Comparison of ENCODE assay signal across 10 cellular contexts in the genomic region with DNA sequence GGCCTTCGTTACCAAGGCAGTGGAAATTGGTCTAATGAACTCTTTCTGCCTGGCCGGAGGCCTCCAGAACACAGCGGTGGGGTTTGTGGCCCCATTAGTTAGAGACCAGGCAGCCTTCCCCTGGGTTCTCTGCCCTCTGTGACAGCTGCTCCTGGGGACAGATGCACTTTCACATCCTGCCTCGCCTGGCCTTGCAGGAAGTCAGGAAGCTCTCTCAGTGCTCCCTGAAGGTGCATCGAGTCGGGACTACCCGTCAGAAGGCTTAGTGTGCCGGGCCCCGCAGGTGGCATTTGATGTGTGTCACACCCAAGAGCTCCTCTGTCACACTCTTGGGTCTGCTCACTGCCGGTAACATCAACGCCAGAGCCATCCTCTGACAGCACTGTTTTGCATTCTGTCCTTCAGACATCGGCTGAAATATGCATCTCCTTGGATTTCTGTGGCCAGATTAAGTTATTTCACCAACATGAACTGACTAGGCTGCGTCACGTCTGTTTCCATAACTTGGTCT.
DNase-seq lines count a peak whose midpoint lies in the region; ATAC-seq and TF ChIP-seq lines count a peak whose summit lies in the region.
"Had no signal": no experiment of that assay in that cellular context is flagged by ENCODE, and none has a peak within 500 bp of the region (broad histone marks: within the 10 kb centered on the region; RNA-seq: fewer than 3 reads in every experiment).

No MANE protein-coding gene starts in this region.

- H3K9me3 Mint-ChIP-seq in CD4-positive, alpha-beta memory T cell: no peaks in the 10 kb centered on the region
- H3K9me3 Mint-ChIP-seq in activated naive CD8-positive, alpha-beta T cell (ENCODE audit: low read depth): no peaks in the 10 kb centered on the region

- H3K36me3 ChIP-seq in CD4-positive, alpha-beta memory T cell (ENCODE audit: insufficient read depth, low read length): no peaks in the 10 kb centered on the region
- H3K36me3 ChIP-seq in BE2C: no peaks in the 10 kb centered on the region
- H3K36me3 ChIP-seq: SJSA1 had no signal

- H3K4me1 ChIP-seq in CD4-positive, alpha-beta memory T cell (ENCODE audit: insufficient read depth, low read length): peaks cover 91% of the 10 kb centered on the region
- peaks cover 8% of the 10 kb centered on the region for H3K4me1 ChIP-seq in BE2C

- no peak for ATAC-seq in HG02973 (IDR thresholded peaks at IDR 0.05; ENCODE audit: unreplicated experiment)
- no peak for ATAC-seq in HG03439 (IDR thresholded peaks at IDR 0.05; ENCODE audit: unreplicated experiment)

- H3K27me3 Mint-ChIP-seq in CD4-positive, alpha-beta memory T cell: no peaks in the 10 kb centered on the region
- no peaks in the 10 kb centered on the region for H3K27me3 Mint-ChIP-seq in activated naive CD8-positive, alpha-beta T cell

- CTCF ChIA-PET in CD4-positive, alpha-beta memory T cell (lab: Charles Lee; ENCODE audit: partially characterized antibody): interaction anchor here (0.7 to 4.1 kb wide), 4 partner anchors 61 to 161 kb away, joined by 3 to 26 read pairs (median 4); no protein-coding TSS in a partner anchor

- no peak for TF ChIP-seq CTCF in BE2C (IDR thresholded peaks at IDR 0.05; ENCODE audit: low read depth, low read length)

- H3K4me3 ChIP-seq in CD4-positive, alpha-beta memory T cell (ENCODE audit: low read length in 2 of 2): peak overlapping the region; percentile 3 to 41
- no peak overlapping the region for H3K4me3 ChIP-seq in BE2C (ENCODE audit: low read depth, low read length)
- H3K4me3 ChIP-seq: SJSA1 had no signal

- peak overlapping the region; percentile 90 to 100 (median 99) for H3K27ac Mint-ChIP-seq in CD4-positive, alpha-beta memory T cell
- peak overlapping the region; percentile 99 for H3K27ac Mint-ChIP-seq in activated naive CD8-positive, alpha-beta T cell

- peak overlapping the region; percentile 76 for H3K27ac ChIP-seq in CD4-positive, alpha-beta memory T cell (ENCODE audit: low read depth, low read length)
- H3K27ac ChIP-seq: SJSA1 had no signal

- peak overlapping the region; percentile 37 to 91 (median 78) for H3K4me3 Mint-ChIP-seq in CD4-positive, alpha-beta memory T cell
- H3K4me3 Mint-ChIP-seq in activated naive CD8-positive, alpha-beta T cell: peak overlapping the region; percentile 77

- no peaks in the 10 kb centered on the region for H3K36me3 Mint-ChIP-seq in CD4-positive, alpha-beta memory T cell
- no peaks in the 10 kb centered on the region for H3K36me3 Mint-ChIP-seq in activated naive CD8-positive, alpha-beta T cell

- H3K9me3 ChIP-seq in CD4-positive, alpha-beta memory T cell (ENCODE audit: control insufficient read depth in 1 of 2, low read length in 2 of 2): no peaks in the 10 kb centered on the region
- no peaks in the 10 kb centered on the region for H3K9me3 ChIP-seq in BE2C
- H3K9me3 ChIP-seq: SJSA1 had no signal

- H3K27me3 ChIP-seq in CD4-positive, alpha-beta memory T cell (ENCODE audit: insufficient read depth, low read length): no peaks in the 10 kb centered on the region
- no peaks in the 10 kb centered on the region for H3K27me3 ChIP-seq in BE2C
- H3K27me3 ChIP-seq: SJSA1 had no signal

- POLR2A ChIA-PET in CD4-positive, alpha-beta memory T cell (lab: Charles Lee; ENCODE audit: partially characterized antibody): interaction anchor here (0.7 to 8.6 kb wide), 12 partner anchors 12 to 236 kb away, joined by 3 to 97 read pairs (median 8); a partner anchor contains a TSS

- peak; percentile 68 to 86 (median 73) for DNase-seq in CD4-positive, alpha-beta memory T cell
- DNase-seq in activated CD4-positive, alpha-beta T cell treated with anti-CD3 and anti-CD28 coated beads for 48 hours: peak; percentile 83
- DNase-seq in stimulated activated CD4-positive, alpha-beta T cell treated with anti-CD3 and anti-CD28 coated beads, Interleukin-15, amount 100 ng/mL, for 48 hours (ENCODE audit: low read depth in 2 of 2): peak; percentile 53 to 68
- DNase-seq in BE2C (no peak), Kasumi-1 (lab: John Stamatoyannopoulos, UW) (no peak)
- DNase-seq: left cardiac atrium had no signal

- intact Hi-C loops in CD4-positive, alpha-beta memory T cell (cut with micrococcal nuclease): loop anchor here (1.0 to 5.0 kb wide), 6 partner anchors 60 to 350 kb away; a partner anchor contains a TSS

- H3K4me1 Mint-ChIP-seq in CD4-positive, alpha-beta memory T cell: peaks cover 54 to 84% (median 74%) of the 10 kb centered on the region in 4 donors
- H3K4me1 Mint-ChIP-seq in activated naive CD8-positive, alpha-beta T cell (ENCODE audit: low read depth): peaks cover 80% of the 10 kb centered on the region

Comparison
In these comparisons a context has a peak if more than half of its experiments do, and no peak if none do; other contexts are left out.
1. DNase-seq: peak in CD4-positive, alpha-beta memory T cell (5 of 5), activated CD4-positive, alpha-beta T cell treated with anti-CD3 and anti-CD28 coated beads for 48 hours (single experiment) and stimulated activated CD4-positive, alpha-beta T cell treated with anti-CD3 and anti-CD28 coated beads, Interleukin-15, amount 100 ng/mL, for 48 hours (2 of 2); none in BE2C (single experiment) and Kasumi-1 (0 of 2).